In genomic region chr18:44696892-44697291, GRCh38 we compare ENCODE assay signal across 12 cellular contexts. TPM values are rescaled to one million over a fixed set of nuclear protein-coding genes. Genes with fewer than 3 reads are reported as not detected.
DNase-seq lines count a peak whose midpoint lies in the region; ATAC-seq and TF ChIP-seq lines count a peak whose summit lies in the region.
"Had no signal": no experiment of that assay in that cellular context is flagged by ENCODE, and none has a peak within 500 bp of the region (broad histone marks: within the 10 kb centered on the region; RNA-seq: fewer than 3 reads in every experiment).

No MANE protein-coding gene starts in this region.

- H2AK5ac ChIP-seq in mesenchymal stem cell (ENCODE audit: low read length, severe bottlenecking), result peak overlapping the region; percentile 8

- no peak overlapping the region for H3K9ac ChIP-seq in mesenchymal stem cell (ENCODE audit: low read length)

- H3K14ac ChIP-seq in mesenchymal stem cell (ENCODE audit: low read length in 2 of 2), result peak overlapping the region in 1 of 2 experiments; percentile 13

- no peak for TF ChIP-seq POLR2A in stomach (IDR thresholded peaks at IDR 0.05)

- H2AFZ ChIP-seq in mesenchymal stem cell (ENCODE audit: low read depth, low read length), result no peak overlapping the region

- H3K4me3 ChIP-seq in mesenchymal stem cell (ENCODE audit: insufficient read depth in 1 of 2, low read depth in 1 of 2, low read length in 2 of 2) (no peak overlapping the region), stomach (peak overlapping the region; percentile 2 to 28 (median 10))

- no peak overlapping the region for H3K4ac ChIP-seq in mesenchymal stem cell (ENCODE audit: low read depth in 1 of 2, low read length in 2 of 2)

- DNase-seq in HuH-7 (ENCODE audit: low spot score), result peak; percentile 38
- DNase-seq in epithelial cell of prostate (ENCODE audit: low read depth, low spot score), result peak; percentile 65
- DNase-seq in mesenchymal stem cell, result no peak
- DNase-seq in stomach, result peak; percentile 52
- DNase-seq in head of caudate nucleus, result no peak
- DNase-seq in inferior parietal cortex (ENCODE audit: extremely low spot score), result no peak
- DNase-seq: activated CD4-positive, CD25-positive, alpha-beta regulatory T cell; central memory CD4-positive, alpha-beta T cell; stimulated activated naive CD8-positive, alpha-beta T cell treated with anti-CD3 and anti-CD28 coated beads, Interleukin-15, Interleukin-2, amounts not matched to agents 100 U/mL and 50 U/mL, for 24 hours had no signal

- H3K27me3 ChIP-seq in mesenchymal stem cell (ENCODE audit: control insufficient read depth in 1 of 2, insufficient read depth in 1 of 2, low read length in 2 of 2) (no peaks in the 10 kb centered on the region), stomach (no peaks in the 10 kb centered on the region)

- ATAC-seq in HG02938 (IDR thresholded peaks at IDR 0.05; ENCODE audit: unreplicated experiment) (no peak), GM21717 (IDR thresholded peaks at IDR 0.05; ENCODE audit: unreplicated experiment) (no peak)
- ATAC-seq: activated T-helper 17 cell treated with anti-CD3 and anti-CD28 coated beads, Interleukin-2, amount 50 U/mL, for 72 hours; stimulated activated naive CD8-positive, alpha-beta T cell treated with anti-CD3 and anti-CD28 coated beads, Interleukin-15, Interleukin-2, amounts not matched to agents 100 U/mL and 50 U/mL, for 24 hours had no signal

- H2BK5ac ChIP-seq in mesenchymal stem cell (ENCODE audit: low read depth, low read length, poor library complexity, severe bottlenecking), result no peak overlapping the region

- H3K23ac ChIP-seq in mesenchymal stem cell (ENCODE audit: low read length in 2 of 2), result no peak overlapping the region

- H2BK120ac ChIP-seq in mesenchymal stem cell (ENCODE audit: low read depth, low read length), result no peak overlapping the region

- no peak for TF ChIP-seq EP300 in stomach (IDR thresholded peaks at IDR 0.05)

- H3K9me3 ChIP-seq in mesenchymal stem cell (ENCODE audit: control insufficient read depth, low read length), result no peaks in the 10 kb centered on the region
- no peaks in the 10 kb centered on the region for H3K9me3 ChIP-seq in stomach

- H4K8ac ChIP-seq in mesenchymal stem cell (ENCODE audit: low read length), result peak overlapping the region; percentile 69

- H3K4me1 ChIP-seq in mesenchymal stem cell (ENCODE audit: control insufficient read depth, insufficient read depth, low read depth, low read length) (peaks cover 9% of the 10 kb centered on the region), stomach (peaks cover 32 to 82% (median 60%) of the 10 kb centered on the region in 4 donors)

- H2BK12ac ChIP-seq in mesenchymal stem cell (ENCODE audit: low read length in 2 of 2), result peak overlapping the region in 1 of 2 experiments; percentile 64

- H3K18ac ChIP-seq in mesenchymal stem cell (ENCODE audit: low read depth in 1 of 2, low read length in 2 of 2), result peak overlapping the region in 1 of 2 experiments; percentile 63

- H4K91ac ChIP-seq in mesenchymal stem cell (ENCODE audit: low read length), result no peak overlapping the region

- H2BK15ac ChIP-seq in mesenchymal stem cell (ENCODE audit: low read depth, poor library complexity, severe bottlenecking), result no peak overlapping the region

- no peak overlapping the region for H3K4me2 ChIP-seq in mesenchymal stem cell (ENCODE audit: low read length, poor library complexity, severe bottlenecking)

- H3K36me3 ChIP-seq in mesenchymal stem cell (ENCODE audit: control insufficient read depth in 1 of 2, insufficient read depth in 2 of 2, low read depth in 1 of 2, low read length in 2 of 2) (peaks cover 3 to 4% of the 10 kb centered on the region in 2 experiments), stomach (no peaks in the 10 kb centered on the region)

- intact Hi-C loops in stomach (cut with DNase I; ENCODE audit: low total_unique reads) (no loop called here), head of caudate nucleus (cut with DNase I) (no loop called here)

- H3K27ac ChIP-seq in epithelial cell of prostate (peak overlapping the region; percentile 45), mesenchymal stem cell (ENCODE audit: low read length, poor library complexity, severe bottlenecking) (no peak overlapping the region), stomach (peak overlapping the region in 4 of 5 donors; percentile 3 to 70 (median 22))

- no peak for TF ChIP-seq CTCF in stomach (IDR thresholded peaks at IDR 0.05)

- WGBS in mesenchymal stem cell, result 53% methylated on average over 9 of the region's 9 CpGs
- 33 to 50% (median 40%) methylated on average over 9 of the region's 9 CpGs for WGBS in stomach, 5 donors

- peaks cover 45% of the 10 kb centered on the region for H3K79me1 ChIP-seq in mesenchymal stem cell (replicated peaks; ENCODE audit: low read length, poor library complexity, severe bottlenecking)

RNA-seq across cellular contexts. Expression of gene SETBP1, which starts 16.2 kb away (rescaled TPM):
- polyA plus RNA-seq in mesenchymal stem cell (2013, experiment 1 of 2), result 4.5 TPM
- polyA plus RNA-seq in mesenchymal stem cell (2013, experiment 2 of 2), result 4.5 TPM
- 10 to 100 TPM; 15.1 to 66.5 (median 29.2) TPM for total RNA-seq in stomach
- polyA plus RNA-seq in stomach, result 1 to 10 TPM; 1.4 to 2.3 (median 2.0) TPM

Comparison
In these comparisons a context has a peak if more than half of its experiments do, and no peak if none do; other contexts are left out.
1. DNase-seq: peak in HuH-7 (single experiment), epithelial cell of prostate (single experiment) and stomach (single experiment); none in mesenchymal stem cell (single experiment), head of caudate nucleus (0 of 42) and inferior parietal cortex (single experiment).
2. H3K4me3 ChIP-seq: peak in stomach (4 of 4); none in mesenchymal stem cell (0 of 2).